In genomic region chr10:133246236-133246626, GRCh38 we compare ENCODE assay signal across 26 cellular contexts. TPM values are rescaled to one million over a fixed set of nuclear protein-coding genes. Genes with fewer than 3 reads are reported as not detected.
"Had no signal": no experiment of that assay in that cellular context is flagged by ENCODE, and none has a peak within 500 bp of the region (broad histone marks: within the 10 kb centered on the region; RNA-seq: fewer than 3 reads in every experiment).

No MANE protein-coding gene starts in this region.

- H3K9me3 Mint-ChIP-seq: endodermal cell; memory B cell; nephron; stimulated activated memory B cell treated with anti-CD40 and anti-IgM and Interleukin-4, amounts not matched to agents 10 μg/mL and 1 μg/mL and 100 μg/mL, for 72 hours; stimulated activated naive CD8-positive, alpha-beta T cell treated with anti-CD3 and anti-CD28 coated beads, Interleukin-15, Interleukin-2, amounts not matched to agents 100 ng/mL and 50 ng/mL, for 24 hours had no signal

- H2AFZ ChIP-seq: parathyroid adenoma had no signal

- H3K9ac ChIP-seq: parathyroid adenoma had no signal

- H3K27ac ChIP-seq: gastrocnemius medialis, left ventricle myocardium inferior, lower lobe of right lung, parathyroid adenoma, psoas muscle, right lobe of liver, tibial artery, upper lobe of left lung, vagina had no signal

- H3K4me3 Mint-ChIP-seq: endodermal cell; memory B cell; naive B cell; nephron; stimulated activated memory B cell treated with anti-CD40 and anti-IgM and Interleukin-4, amounts not matched to agents 10 μg/mL and 1 μg/mL and 100 μg/mL, for 72 hours; stimulated activated naive CD8-positive, alpha-beta T cell treated with anti-CD3 and anti-CD28 coated beads, Interleukin-15, Interleukin-2, amounts not matched to agents 100 ng/mL and 50 ng/mL, for 24 hours had no signal

- H3K36me3 Mint-ChIP-seq: memory B cell; stimulated activated memory B cell treated with anti-CD40 and anti-IgM and Interleukin-4, amounts not matched to agents 10 μg/mL and 1 μg/mL and 100 μg/mL, for 72 hours had no signal

- H3K4me3 ChIP-seq: gastrocnemius medialis, left ventricle myocardium inferior, lower lobe of right lung, psoas muscle, right lobe of liver, tibial artery, upper lobe of left lung, vagina had no signal

- H3K36me3 ChIP-seq: gastrocnemius medialis, left ventricle myocardium inferior, lower lobe of right lung, right lobe of liver, tibial artery, upper lobe of left lung, vagina had no signal

- H3K27ac Mint-ChIP-seq: endodermal cell; memory B cell; nephron; stimulated activated memory B cell treated with anti-CD40 and anti-IgM and Interleukin-4, amounts not matched to agents 10 μg/mL and 1 μg/mL and 100 μg/mL, for 72 hours; stimulated activated naive CD8-positive, alpha-beta T cell treated with anti-CD3 and anti-CD28 coated beads, Interleukin-15, Interleukin-2, amounts not matched to agents 100 ng/mL and 50 ng/mL, for 24 hours had no signal

- H3K4me1 ChIP-seq: gastrocnemius medialis, left ventricle myocardium inferior, parathyroid adenoma, psoas muscle, right lobe of liver, tibial artery had no signal

- H3K9me3 ChIP-seq: gastrocnemius medialis, left ventricle myocardium inferior, lower lobe of right lung, psoas muscle, right lobe of liver, tibial artery, upper lobe of left lung, vagina had no signal

- H3K79me2 ChIP-seq: parathyroid adenoma had no signal

- DNase-seq: gastrocnemius medialis; kidney; left cardiac atrium; left ventricle myocardium inferior; lower lobe of right lung; midbrain; naive B cell; psoas muscle; retina; right lobe of liver; stimulated activated CD4-positive, alpha-beta T cell treated with anti-CD3 and anti-CD28 coated beads, Interleukin-4, amount 100 ng/mL, for 24 hours; tibial artery had no signal

RNA-seq across cellular contexts. Expression of gene VENTX, which starts 8.6 kb away (rescaled TPM):
- total RNA-seq: dermis blood vessel endothelial cell, endothelial cell of umbilical vein, fibroblast of lung, temporal lobe had no signal
- polyA plus RNA-seq: endothelial cell of umbilical vein, fibroblast of lung had no signal

RNA-seq across cellular contexts. Expression of gene UTF1, which starts 16.2 kb away (rescaled TPM):
- total RNA-seq: dermis blood vessel endothelial cell, endothelial cell of umbilical vein, fibroblast of lung, gastrocnemius medialis, kidney, left cardiac atrium, left ventricle myocardium inferior, lower lobe of right lung, omental fat pad, psoas muscle, right lobe of liver, temporal lobe, vagina had no signal
- polyA plus RNA-seq: endothelial cell of umbilical vein, esophagus, fibroblast of lung, psoas muscle had no signal
